8 cellular contexts compared by ENCODE assay signal in genomic region chr7:22499888-22500689, GRCh38. TPM values are rescaled to one million over a fixed set of nuclear protein-coding genes. Genes with fewer than 3 reads are reported as not detected.
DNase-seq lines count a peak whose midpoint lies in the region; ATAC-seq and TF ChIP-seq lines count a peak whose summit lies in the region.
"Not testable (repeated sequence)": the region's sequence is repeated elsewhere in the genome, so short reads cannot be mapped to it uniquely, and the experiment has no call there.

STEAP1B (minus strand) TSS chr7:22500188; CDS start chr7:22494855, 5,333 bp downstream.

- not testable (repeated sequence) for H3K36me3 Mint-ChIP-seq in GM23338 (ENCODE audit: low read depth); activated naive CD4-positive, alpha-beta T cell treated with anti-CD3 and anti-CD28 coated beads, Interleukin-2, amount 50 U/mL, for 24 hours

- not testable (repeated sequence) for H3K27ac Mint-ChIP-seq in GM23338
- peak within 1 kb of the TSS; percentile 12 for H3K27ac Mint-ChIP-seq in activated naive CD4-positive, alpha-beta T cell treated with anti-CD3 and anti-CD28 coated beads, Interleukin-2, amount 50 U/mL, for 24 hours

- H3K27ac ChIP-seq in GM23338 (ENCODE audit: low read depth): not testable (repeated sequence)

- peak; percentile 82 for DNase-seq in EH (ENCODE audit: low read depth)
- DNase-seq in GM23338 (ENCODE audit: low spot score): peak; percentile 95
- DNase-seq in KBM-7: peak; percentile 68
- DNase-seq in SK-N-DZ (ENCODE audit: low spot score): peak; percentile 89
- not testable (repeated sequence) for DNase-seq in glomerular endothelial cell (ENCODE audit: extremely low read depth, low read depth, low spot score)
- peak; percentile 53 for DNase-seq in non-pigmented ciliary epithelial cell (ENCODE audit: low read depth)
- DNase-seq in stimulated activated naive CD4-positive, alpha-beta T cell treated with Interleukin-2 at 50 U/mL for 16 hours (lab: John Stamatoyannopoulos, UW): peak; percentile 78

- not testable (repeated sequence) for H2AFZ ChIP-seq in GM23338

- in situ Hi-C loops in KBM-7 (cut with MboI; ENCODE audit: low pct_unique_long_range_greater_than_20kb, low sequenced_read_pairs): not testable (repeated sequence)

- not testable (repeated sequence) for H3K9me2 ChIP-seq in GM23338 (ENCODE audit: insufficient read depth)

- not testable (repeated sequence) for H3K79me2 ChIP-seq in GM23338 (replicated peaks; ENCODE audit: insufficient read depth)

- H3K4me1 Mint-ChIP-seq in GM23338: peaks cover 27% of the 10 kb centered on the region
- not testable (repeated sequence) for H3K4me1 Mint-ChIP-seq in activated naive CD4-positive, alpha-beta T cell treated with anti-CD3 and anti-CD28 coated beads, Interleukin-2, amount 50 U/mL, for 24 hours

- peak within 1 kb of the TSS; percentile 59 for H3K4me3 Mint-ChIP-seq in GM23338
- peak within 1 kb of the TSS; percentile 27 for H3K4me3 Mint-ChIP-seq in activated naive CD4-positive, alpha-beta T cell treated with anti-CD3 and anti-CD28 coated beads, Interleukin-2, amount 50 U/mL, for 24 hours

- H3K27me3 ChIP-seq in GM23338 (ENCODE audit: insufficient read depth): not testable (repeated sequence)

- TF ChIP-seq CTCF in GM23338 (conservative IDR thresholded peaks at IDR 0.05; ENCODE audit: low read depth in 2 of 2): peak; percentile 53 to 91

- peak within 1 kb of the TSS; percentile 77 for H3K4me2 ChIP-seq in GM23338

- H4K20me1 ChIP-seq in GM23338 (replicated peaks; ENCODE audit: insufficient read depth): not testable (repeated sequence)

- not testable (repeated sequence) for H3K36me3 ChIP-seq in GM23338 (ENCODE audit: insufficient read depth)

- H3F3A ChIP-seq in GM23338 (replicated peaks; ENCODE audit: low read depth): not testable (repeated sequence)

- H3K4me3 ChIP-seq in GM23338: peak within 1 kb of the TSS; percentile 54

- H3K9me3 Mint-ChIP-seq in GM23338; activated naive CD4-positive, alpha-beta T cell treated with anti-CD3 and anti-CD28 coated beads, Interleukin-2, amount 50 U/mL, for 24 hours: not testable (repeated sequence)

- peaks cover 13% of the 10 kb centered on the region for H3K27me3 Mint-ChIP-seq in GM23338 (ENCODE audit: insufficient read depth, low read depth, poor library complexity)
- peaks cover 20% of the 10 kb centered on the region for H3K27me3 Mint-ChIP-seq in activated naive CD4-positive, alpha-beta T cell treated with anti-CD3 and anti-CD28 coated beads, Interleukin-2, amount 50 U/mL, for 24 hours

- ATAC-seq in GM23338: peak; percentile 95

- H3K4me1 ChIP-seq in GM23338 (ENCODE audit: insufficient read depth): not testable (repeated sequence)

TF ChIP-seq in GM23338, 12 proteins besides CTCF, POLR2A, EP300 and RAD21:
- TF ChIP-seq POLR2AphosphoS5 (IDR thresholded peaks at IDR 0.05; ENCODE audit: low read depth) (peak; percentile 73), CREB1 (CRISPR knock-in tag; IDR thresholded peaks at IDR 0.05; ENCODE audit: low read depth) (peak; percentile 63)

RNA-seq across cellular contexts. Expression of gene STEAP1B, which starts in this region (rescaled TPM):
- 13.9 and 16.5 TPM in 2 replicates for total RNA-seq in GM23338 (2014; rRNA removed; shearing (Covaris generic))
- polyA plus RNA-seq in GM23338 (2016; fragmentation: Nextera tagmentation; extraction: Ambion mirVana): 4.5 and 4.9 TPM in 2 replicates
- polyA plus RNA-seq in SK-N-DZ (2014; cell fraction: cytosol; rRNA removed): 0.99 and 4.8 TPM in 2 replicates
- polyA plus RNA-seq in SK-N-DZ (2014; cell fraction: nucleus; rRNA removed): 0.90 and 1.6 TPM in 2 replicates
- 10.5 and 16.4 TPM in 2 replicates for total RNA-seq in glomerular endothelial cell
